In the genomic region with DNA sequence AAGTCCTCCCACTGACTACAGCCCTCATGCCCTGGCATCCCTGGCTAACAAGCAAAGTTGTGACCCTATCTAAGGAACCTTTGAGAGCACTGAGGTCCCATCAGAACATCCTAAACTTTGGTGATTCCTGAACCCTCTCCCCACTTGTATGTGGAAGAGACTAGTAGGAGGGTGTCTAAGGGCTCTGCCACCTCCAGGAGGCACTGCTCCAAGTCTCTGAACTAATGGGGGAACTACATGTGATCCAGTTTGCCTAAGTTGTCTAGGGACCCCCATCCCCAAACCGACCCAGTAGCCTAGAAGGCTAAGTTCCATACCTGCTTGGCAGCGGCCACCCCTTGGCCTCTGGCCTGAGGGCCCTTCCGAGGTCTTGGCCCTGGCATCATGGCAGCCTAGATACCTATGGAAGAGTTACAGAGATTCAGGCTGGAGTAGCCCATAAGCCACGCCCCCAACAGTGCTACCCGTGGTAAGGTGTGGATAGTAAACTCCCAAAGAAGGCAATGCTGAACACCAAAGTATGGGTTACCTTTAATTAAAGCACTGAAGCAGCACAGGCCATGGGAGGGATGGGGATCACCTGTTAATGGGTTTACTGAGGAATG, we compare ENCODE assay signal across 10 cellular contexts. TPM values are rescaled to one million over a fixed set of nuclear protein-coding genes. Genes with fewer than 3 reads are reported as not detected.
DNase-seq lines count a peak whose midpoint lies in the region; ATAC-seq and TF ChIP-seq lines count a peak whose summit lies in the region.
"Had no signal": no experiment of that assay in that cellular context is flagged by ENCODE, and none has a peak within 500 bp of the region (broad histone marks: within the 10 kb centered on the region; RNA-seq: fewer than 3 reads in every experiment).

No MANE protein-coding gene starts in this region.

- intact Hi-C loops in CD8-positive, alpha-beta T cell (cut with DNase I, micrococcal nuclease) = loop anchor here (10.0 kb wide), 4 partner anchors 560 to 1400 kb away; a partner anchor contains a TSS

- H3K4me3 ChIP-seq in CD8-positive, alpha-beta T cell (ENCODE audit: low read depth, low read length) = no peak overlapping the region
- H3K4me3 ChIP-seq in Loucy (ENCODE audit: low read length, poor library complexity, severe bottlenecking) (peak overlapping the region; percentile 86), coronary artery (peak overlapping the region; percentile 98), neural progenitor cell (peak overlapping the region; percentile 90)

- no peaks in the 10 kb centered on the region for H3K27me3 ChIP-seq in CD8-positive, alpha-beta T cell (ENCODE audit: insufficient read depth, low read length)
- H3K27me3 ChIP-seq in Loucy (ENCODE audit: insufficient read depth, low read length, poor library complexity, severe bottlenecking) = no peaks in the 10 kb centered on the region
- H3K27me3 ChIP-seq in neural progenitor cell = no peaks in the 10 kb centered on the region

- no peaks in the 10 kb centered on the region for H3K9me3 Mint-ChIP-seq in CD8-positive, alpha-beta T cell
- peaks cover 4% of the 10 kb centered on the region for H3K9me3 Mint-ChIP-seq in neural progenitor cell

- peak overlapping the region; percentile 90 for H3K4me2 ChIP-seq in Loucy (ENCODE audit: low read depth, low read length, poor library complexity, severe bottlenecking)
- peak overlapping the region; percentile 85 for H3K4me2 ChIP-seq in neural progenitor cell

- peaks cover 5% of the 10 kb centered on the region; the same call in 1 of the 2 replicates for H3F3A ChIP-seq in Loucy (ENCODE audit: low read depth)
- peaks cover 24% of the 10 kb centered on the region for H3F3A ChIP-seq in neural progenitor cell (ENCODE audit: low read depth)

- H3K9ac ChIP-seq in Loucy (ENCODE audit: low read depth, low read length, poor library complexity, severe bottlenecking) = peak overlapping the region; percentile 83
- H3K9ac ChIP-seq in neural progenitor cell = no peak overlapping the region

- ATAC-seq in CD8-positive, alpha-beta T cell = no peak

- H3K9me3 ChIP-seq in CD8-positive, alpha-beta T cell (ENCODE audit: low read length) = no peaks in the 10 kb centered on the region
- H3K9me3 ChIP-seq in Loucy (ENCODE audit: insufficient read depth, low read depth, low read length) = no peaks in the 10 kb centered on the region
- no peaks in the 10 kb centered on the region for H3K9me3 ChIP-seq in neural progenitor cell (ENCODE audit: low read depth)
- H3K9me3 ChIP-seq: mucosa of descending colon had no signal

- H2AFZ ChIP-seq in Loucy (ENCODE audit: low read length) (no peak overlapping the region), neural progenitor cell (replicated peaks) (no peak overlapping the region)

- CTCF ChIA-PET in CD8-positive, alpha-beta T cell (lab: Charles Lee) = interaction anchor here (1.5 kb wide), 1 partner anchor 60 kb away, joined by 3 read pairs; no protein-coding TSS in a partner anchor

- H3K79me2 ChIP-seq in Loucy (ENCODE audit: insufficient read depth, low read length) (peaks cover 36% of the 10 kb centered on the region), neural progenitor cell (ENCODE audit: low read depth) (peaks cover 15% of the 10 kb centered on the region)

- POLR2A ChIA-PET in CD8-positive, alpha-beta T cell (lab: Charles Lee) = interaction anchor here (2.2 kb wide), 1 partner anchor 40 kb away, joined by 24 read pairs; a partner anchor contains a TSS

- TF ChIP-seq CTCF in CD8-positive, alpha-beta T cell (IDR thresholded peaks at IDR 0.05) = no peak
- TF ChIP-seq CTCF in Loucy (conservative IDR thresholded peaks at IDR 0.05; ENCODE audit: low read length) (peak; percentile 59), coronary artery (IDR thresholded peaks at IDR 0.05) (no peak), neural progenitor cell (IDR thresholded peaks at IDR 0.05) (peak; percentile 13)

- H3K27ac Mint-ChIP-seq in CD8-positive, alpha-beta T cell = peak overlapping the region; percentile 72
- no peak overlapping the region for H3K27ac Mint-ChIP-seq in neural progenitor cell

- H3K27me3 Mint-ChIP-seq in CD8-positive, alpha-beta T cell (ENCODE audit: low read depth) = no peaks in the 10 kb centered on the region
- peaks cover 16% of the 10 kb centered on the region for H3K27me3 Mint-ChIP-seq in neural progenitor cell (ENCODE audit: insufficient read depth, low read depth)

- no peaks in the 10 kb centered on the region for H3K9me2 ChIP-seq in Loucy (replicated peaks; ENCODE audit: low read depth, low read length)

- peaks cover 41% of the 10 kb centered on the region for H3K4me1 Mint-ChIP-seq in CD8-positive, alpha-beta T cell (ENCODE audit: low read depth)
- H3K4me1 Mint-ChIP-seq in neural progenitor cell = peaks cover 24% of the 10 kb centered on the region

- peaks cover 41% of the 10 kb centered on the region for H3K4me1 ChIP-seq in CD8-positive, alpha-beta T cell (ENCODE audit: insufficient read depth, low read length)
- H3K4me1 ChIP-seq in Loucy (ENCODE audit: insufficient read depth, low read length, poor library complexity, severe bottlenecking) (peaks cover 30% of the 10 kb centered on the region), neural progenitor cell (peaks cover 5% of the 10 kb centered on the region)

- peaks cover 18% of the 10 kb centered on the region for H4K20me1 ChIP-seq in Loucy (ENCODE audit: insufficient read depth, low read length, poor library complexity, severe bottlenecking)
- no peaks in the 10 kb centered on the region for H4K20me1 ChIP-seq in neural progenitor cell (ENCODE audit: low read depth)

- H3K36me3 Mint-ChIP-seq in CD8-positive, alpha-beta T cell = peaks cover 50% of the 10 kb centered on the region
- peaks cover 20% of the 10 kb centered on the region for H3K36me3 Mint-ChIP-seq in neural progenitor cell

- DNase-seq in CD8-positive, alpha-beta T cell = no peak
- DNase-seq in coronary artery (ENCODE audit: low spot score) = no peak
- DNase-seq in neural progenitor cell (ENCODE audit: low spot score) = no peak
- no peak for DNase-seq in D341Med (ENCODE audit: low spot score)
- DNase-seq in hippocampal formation (lab: John Stamatoyannopoulos, UW) = no peak
- no peak for DNase-seq in occipital lobe (lab: John Stamatoyannopoulos, UW)
- no peak for DNase-seq in NCI-H2196 (lab: John Stamatoyannopoulos, UW; ENCODE audit: unreplicated experiment)
- DNase-seq: NCI-H1092 had no signal

- H3K4me3 Mint-ChIP-seq in CD8-positive, alpha-beta T cell = peak overlapping the region; percentile 90
- H3K4me3 Mint-ChIP-seq in neural progenitor cell = peak overlapping the region; percentile 96

- no peak overlapping the region for H3K27ac ChIP-seq in CD8-positive, alpha-beta T cell (ENCODE audit: low read depth, low read length)
- H3K27ac ChIP-seq in coronary artery (peak overlapping the region; percentile 92 to 98), neural progenitor cell (no peak overlapping the region)

- peaks cover 34% of the 10 kb centered on the region for H3K36me3 ChIP-seq in CD8-positive, alpha-beta T cell (ENCODE audit: insufficient read depth, low read length)
- H3K36me3 ChIP-seq in Loucy (ENCODE audit: insufficient read depth, low read length) (peaks cover 24% of the 10 kb centered on the region; the same call in 1 of the 2 replicates), neural progenitor cell (no peaks in the 10 kb centered on the region)

RNA-seq across cellular contexts. Expression of a gene that starts 1.7 kb away (rescaled TPM):
- total RNA-seq in CD8-positive, alpha-beta T cell = 10 to 100 TPM; 38.8 to 40.6 TPM
- 9.4 and 15.9 TPM in 2 replicates for total RNA-seq in neural progenitor cell (ENCODE audit: low replicate concordance)
- total RNA-seq in occipital lobe = 10.1 TPM

RNA-seq across cellular contexts. Expression of a gene that starts 39.9 kb away (rescaled TPM):
- 1 to 10 TPM; 1.2 to 1.3 TPM for total RNA-seq in CD8-positive, alpha-beta T cell
- 42.4 and 47.4 TPM in 2 replicates for total RNA-seq in neural progenitor cell (ENCODE audit: low replicate concordance)
- 0.94 TPM for total RNA-seq in occipital lobe

RNA-seq across cellular contexts. Expression of a gene that starts 40.1 kb away (rescaled TPM):
- 10 to 100 TPM; 52.2 to 62.0 TPM for total RNA-seq in CD8-positive, alpha-beta T cell
- total RNA-seq in neural progenitor cell (ENCODE audit: low replicate concordance) (37.4 and 45.9 TPM in 2 replicates), occipital lobe (19.5 TPM)

Comparison
In these comparisons a context has a peak if more than half of its experiments do, and no peak if none do; other contexts are left out.
1. H3K27ac ChIP-seq: peak in coronary artery (2 of 2); none in CD8-positive, alpha-beta T cell (single experiment) and neural progenitor cell (single experiment).
2. CTCF ChIP-seq: peak in Loucy (single experiment) and neural progenitor cell (single experiment); none in CD8-positive, alpha-beta T cell (single experiment) and coronary artery (single experiment).
3. RNA of a gene that starts 39.9 kb away (total RNA-seq): 42.4 to 47.4 TPM in neural progenitor cell; 1.2 to 1.3 TPM in CD8-positive, alpha-beta T cell and 0.94 TPM in occipital lobe (single experiment); every median in the first group is over 10 times any median in the second.